In genomic region chr2:226799211-226799975, GRCh38 we compare ENCODE assay signal across 8 cellular contexts. TPM values are rescaled to one million over a fixed set of nuclear protein-coding genes. Genes with fewer than 3 reads are reported as not detected.
A peak's percentile ranks its signal among the peaks of the same experiment; 100 is the strongest.
DNase-seq lines count a peak whose midpoint lies in the region; TF ChIP-seq lines count a peak whose summit lies in the region.

Gene IRS1 (minus strand): TSS chr2:226799820. CDS start chr2:226798738, 1,082 bp downstream.

- peak within 1 kb of the TSS; percentile 89 for H3K27ac ChIP-seq in skeletal muscle tissue (ENCODE audit: low read depth, low read length)

- H3K27me3 ChIP-seq in skeletal muscle tissue (ENCODE audit: control insufficient read depth in 3 of 3, insufficient read depth in 3 of 3, low read length in 3 of 3) = peaks cover 0 to 3% (median 0%) of the 10 kb centered on the region in 3 donors

- peaks cover 40 to 45% (median 44%) of the 10 kb centered on the region in 3 donors for H3K4me1 ChIP-seq in skeletal muscle tissue (ENCODE audit: control insufficient read depth in 3 of 3, insufficient read depth in 3 of 3, low read length in 3 of 3)

- TF ChIP-seq CTCF in GM12875 (IDR thresholded peaks at IDR 0.05; ENCODE audit: borderline replicate concordance, insufficient read depth, low read depth, low read length) (peak; percentile 71), NB4 (IDR thresholded peaks at IDR 0.05; ENCODE audit: low read depth, low read length) (peak; percentile 21)

- in situ Hi-C loops in T47D (cut with HindIII; ENCODE audit: low pct_unique_long_range_greater_than_20kb, low sequenced_read_pairs) = no loop called here

- peak; percentile 21 for TF ChIP-seq POLR2A in NB4 (IDR thresholded peaks at IDR 0.05; ENCODE audit: extremely low read depth, insufficient read length)

- POLR2A ChIA-PET in HEK293T (lab: Yijun Ruan, JAX) = interaction anchor here (0.9 kb wide), 1 partner anchor 768 kb away, joined by 4 read pairs; no protein-coding TSS in a partner anchor

- H3K9ac ChIP-seq in skeletal muscle tissue (ENCODE audit: low read depth in 1 of 3, low read length in 3 of 3) = peak within 1 kb of the TSS; percentile 83 to 92 (median 89)

- CTCF ChIA-PET in HEK293T (lab: Yijun Ruan, JAX) = interaction anchor here (0.9 kb wide), 1 partner anchor 303 kb away, joined by 3 read pairs; no protein-coding TSS in a partner anchor

- no peaks in the 10 kb centered on the region for H3K9me3 ChIP-seq in skeletal muscle tissue (ENCODE audit: control insufficient read depth in 3 of 3, low read length in 3 of 3)

- H3K36me3 ChIP-seq in skeletal muscle tissue (ENCODE audit: control insufficient read depth in 3 of 3, insufficient read depth in 3 of 3, low read length in 3 of 3) = peaks cover 7 to 23% (median 21%) of the 10 kb centered on the region in 3 donors

- DNase-seq in HEK293T (ENCODE audit: extremely low spot score) (peak; percentile 78), NB4 (ENCODE audit: low read depth) (peak; percentile 90), T-helper 9 cell (peak; percentile 52), T47D (ENCODE audit: low read depth in 1 of 2, low spot score in 1 of 2) (peak; percentile 31 to 61), iPS-NIHi11 (ENCODE audit: low spot score) (peak; percentile 85), NCI-H2107 (lab: John Stamatoyannopoulos, UW) (no peak)

- H3K4me3 ChIP-seq in GM12875 (ENCODE audit: low read depth, low read length) (peak within 1 kb of the TSS; percentile 58), NB4 (ENCODE audit: low read depth, low read length) (peak within 1 kb of the TSS; percentile 71), skeletal muscle tissue (ENCODE audit: low read length in 3 of 3) (peak within 1 kb of the TSS; percentile 66 to 82 (median 73))

TF ChIP-seq in HEK293T, 16 proteins besides CTCF, POLR2A, EP300 and RAD21:
- TF ChIP-seq NFRKB (IDR thresholded peaks at IDR 0.05) = no peak
- no peak for TF ChIP-seq CTBP1 (IDR thresholded peaks at IDR 0.05; ENCODE audit: borderline replicate concordance)
- peak; percentile 60 for TF ChIP-seq L3MBTL2 (conservative IDR thresholded peaks at IDR 0.05)
- no peak for TF ChIP-seq FOXK2 (IDR thresholded peaks at IDR 0.05)
TF ChIP-seq in HEK293T: peak in this region for 1.

RNA-seq across cellular contexts. Expression of gene IRS1, which starts in this region (rescaled TPM):
- total RNA-seq in skeletal muscle tissue = 13.0 TPM
